In genomic region chr20:63317061-63317460, GRCh38 we compare ENCODE assay signal across 28 cellular contexts. TPM values are rescaled to one million over a fixed set of nuclear protein-coding genes. Genes with fewer than 3 reads are reported as not detected.
"Had no signal": no experiment of that assay in that cellular context is flagged by ENCODE, and none has a peak within 500 bp of the region (broad histone marks: within the 10 kb centered on the region; RNA-seq: fewer than 3 reads in every experiment).

No MANE protein-coding gene starts in this region.

- ATAC-seq: left colon; left lung; lower lobe of right lung; naive thymus-derived CD8-positive, alpha-beta T cell; right cardiac atrium; stimulated activated memory B cell treated with anti-CD40 and anti-IgM and Interleukin-4, amounts not matched to agents 10 μg/mL and 1 μg/mL and 100 μg/mL, for 72 hours; stimulated activated naive CD8-positive, alpha-beta T cell treated with anti-CD3 and anti-CD28 coated beads, Interleukin-15, amount 100 ng/mL, for 72 hours had no signal

- H3K36me3 ChIP-seq: left lung, lower lobe of right lung, ovary, prostate gland, tibial nerve, vagina had no signal

- H3K4me1 Mint-ChIP-seq: naive thymus-derived CD8-positive, alpha-beta T cell; stimulated activated memory B cell treated with anti-CD40 and anti-IgM and Interleukin-4, amounts not matched to agents 10 μg/mL and 1 μg/mL and 100 μg/mL, for 72 hours; stimulated activated naive CD8-positive, alpha-beta T cell treated with anti-CD3 and anti-CD28 coated beads, Interleukin-15, amount 100 ng/mL, for 72 hours had no signal

- FAIRE-seq: keratinocyte had no signal

- H3K4me3 ChIP-seq: left lung, lower lobe of right lung, ovary, prostate gland, smooth muscle cell, tibial nerve, vagina had no signal

- H3K9me3 Mint-ChIP-seq: naive thymus-derived CD8-positive, alpha-beta T cell; stimulated activated memory B cell treated with anti-CD40 and anti-IgM and Interleukin-4, amounts not matched to agents 10 μg/mL and 1 μg/mL and 100 μg/mL, for 72 hours; stimulated activated naive CD8-positive, alpha-beta T cell treated with anti-CD3 and anti-CD28 coated beads, Interleukin-15, amount 100 ng/mL, for 72 hours; type B pancreatic cell had no signal

- H3K27ac ChIP-seq: left lung, lower lobe of right lung, ovary, prostate gland, tibial nerve, vagina had no signal

- H3K27me3 ChIP-seq: ovary, vagina had no signal

- H3K4me1 ChIP-seq: prostate gland, tibial nerve had no signal

- DNase-seq: hippocampal formation; left colon; mammary epithelial cell; mesenchymal stem cell; retina; stimulated activated CD4-positive, alpha-beta T cell treated with anti-CD3 and anti-CD28 coated beads, Interleukin-1b, Interleukin-23, amount 100 ng/mL, for 48 hours; stimulated activated CD4-positive, alpha-beta T cell treated with anti-CD3 and anti-CD28 coated beads, Interleukin-2, amount 100 ng/mL, for 48 hours; stimulated activated CD4-positive, alpha-beta T cell treated with anti-CD3 and anti-CD28 coated beads, Interleukin-4, amount 100 ng/mL, for 4 hours; stimulated activated CD8-positive, alpha-beta memory T cell treated with anti-CD3 and anti-CD28 coated beads, Interleukin-4, amount 100 ng/mL, for 48 hours; stimulated activated naive CD4-positive, alpha-beta T cell treated with Interleukin-2 at 50 U/mL for 16 hours; stimulated activated naive CD8-positive, alpha-beta T cell treated with anti-CD3 and anti-CD28 coated beads, Interleukin-15, amount 100 ng/mL, for 72 hours; substantia nigra had no signal

- H3K4me3 Mint-ChIP-seq: naive thymus-derived CD8-positive, alpha-beta T cell; stimulated activated memory B cell treated with anti-CD40 and anti-IgM and Interleukin-4, amounts not matched to agents 10 μg/mL and 1 μg/mL and 100 μg/mL, for 72 hours; stimulated activated naive CD8-positive, alpha-beta T cell treated with anti-CD3 and anti-CD28 coated beads, Interleukin-15, amount 100 ng/mL, for 72 hours; type B pancreatic cell had no signal

- H3K9me3 ChIP-seq: left lung, lower lobe of right lung, ovary, prostate gland, tibial nerve, vagina had no signal

- H3K36me3 Mint-ChIP-seq: naive thymus-derived CD8-positive, alpha-beta T cell; stimulated activated memory B cell treated with anti-CD40 and anti-IgM and Interleukin-4, amounts not matched to agents 10 μg/mL and 1 μg/mL and 100 μg/mL, for 72 hours; type B pancreatic cell had no signal

- H3K27ac Mint-ChIP-seq: stimulated activated memory B cell treated with anti-CD40 and anti-IgM and Interleukin-4, amounts not matched to agents 10 μg/mL and 1 μg/mL and 100 μg/mL, for 72 hours; type B pancreatic cell had no signal

- H3K4me2 ChIP-seq: smooth muscle cell had no signal

- H3K27me3 Mint-ChIP-seq: type B pancreatic cell had no signal

RNA-seq across cellular contexts. Expression of gene COL20A1, which starts 24.1 kb away (rescaled TPM):
- total RNA-seq: left colon, left lung, liver, lower lobe of right lung, mammary epithelial cell, omental fat pad, right cardiac atrium, ureter, vagina had no signal
- polyA plus RNA-seq: keratinocyte; liver; mammary epithelial cell; naive thymus-derived CD8-positive, alpha-beta T cell; right cardiac atrium had no signal

RNA-seq across cellular contexts. Expression of gene CHRNA4, which starts 44.1 kb away (rescaled TPM):
- total RNA-seq: left colon; left lung; lower lobe of right lung; mammary epithelial cell; mucosa of gallbladder; naive thymus-derived CD8-positive, alpha-beta T cell; omental fat pad; smooth muscle cell; ureter had no signal
- polyA plus RNA-seq: keratinocyte; mammary epithelial cell; naive thymus-derived CD8-positive, alpha-beta T cell had no signal
